In genomic region chr17:59387351-59388069, GRCh38 we compare ENCODE assay signal across 10 cellular contexts. TPM values are rescaled to one million over a fixed set of nuclear protein-coding genes. Genes with fewer than 3 reads are reported as not detected.
DNase-seq lines count a peak whose midpoint lies in the region; ATAC-seq and TF ChIP-seq lines count a peak whose summit lies in the region.
"Had no signal": no experiment of that assay in that cellular context is flagged by ENCODE, and none has a peak within 500 bp of the region (broad histone marks: within the 10 kb centered on the region; RNA-seq: fewer than 3 reads in every experiment).

No MANE protein-coding gene starts in this region.

- no peaks in the 10 kb centered on the region for H3K9me3 ChIP-seq in muscle layer of colon (ENCODE audit: low read length)

- peaks cover 2% of the 10 kb centered on the region for H3K9me3 Mint-ChIP-seq in chondrocyte (ENCODE audit: low read depth)
- H3K9me3 Mint-ChIP-seq: activated T-cell treated with anti-CD3 and anti-CD28 coated beads, Interleukin-2, amount 50 U/mL, for 72 hours; neural crest cell had no signal

- H3K27ac ChIP-seq in muscle layer of colon (ENCODE audit: low read depth, low read length), result peak overlapping the region; percentile 66
- H3K27ac ChIP-seq in temporal lobe (ENCODE audit: low read depth, low read length), result peak overlapping the region; percentile 78
- H3K27ac ChIP-seq in brain microvascular endothelial cell, result no peak overlapping the region

- no peaks in the 10 kb centered on the region for H3K27me3 Mint-ChIP-seq in chondrocyte (ENCODE audit: low read depth)

- H3K4me3 Mint-ChIP-seq in chondrocyte (ENCODE audit: unreplicated experiment), result no peak overlapping the region
- H3K4me3 Mint-ChIP-seq: activated T-cell treated with anti-CD3 and anti-CD28 coated beads, Interleukin-2, amount 50 U/mL, for 72 hours; neural crest cell had no signal

- ATAC-seq in left colon, result no peak
- ATAC-seq: activated T-cell treated with anti-CD3 and anti-CD28 coated beads, Interleukin-2, amount 50 U/mL, for 72 hours had no signal

- DNase-seq in NCI-H524 treated with DMSO at 0.1 percent for 48 hours (lab: John Stamatoyannopoulos, UW) (peak; percentile 65), chondrocyte (ENCODE audit: low spot score) (no peak), brain microvascular endothelial cell (no peak), left colon (no peak), ureter (ENCODE audit: low spot score) (no peak)
- DNase-seq: activated CD4-positive, alpha-beta T cell treated with anti-CD3 and anti-CD28 coated beads for 1 hour; activated T-cell treated with anti-CD3 and anti-CD28 coated beads, Interleukin-2, amount 50 U/mL, for 72 hours had no signal

- H3K36me3 ChIP-seq in muscle layer of colon (ENCODE audit: insufficient read depth, low read length), result peaks cover 23% of the 10 kb centered on the region
- H3K36me3 ChIP-seq in brain microvascular endothelial cell (replicated peaks), result no peaks in the 10 kb centered on the region

- H3K27me3 ChIP-seq in muscle layer of colon (ENCODE audit: control insufficient read depth in 1 of 2, insufficient read depth in 2 of 2, low read length in 2 of 2) (no peaks in the 10 kb centered on the region), brain microvascular endothelial cell (replicated peaks) (no peaks in the 10 kb centered on the region)

- H3K4me1 Mint-ChIP-seq in chondrocyte (ENCODE audit: low read depth), result peaks cover 44% of the 10 kb centered on the region
- H3K4me1 Mint-ChIP-seq: neural crest cell had no signal

- H3K4me1 ChIP-seq in muscle layer of colon (ENCODE audit: insufficient read depth, low read length), result peaks cover 23% of the 10 kb centered on the region

- H3K27ac Mint-ChIP-seq in chondrocyte (ENCODE audit: unreplicated experiment), result peak overlapping the region; percentile 43
- H3K27ac Mint-ChIP-seq: activated T-cell treated with anti-CD3 and anti-CD28 coated beads, Interleukin-2, amount 50 U/mL, for 72 hours had no signal

- H3K4me3 ChIP-seq in muscle layer of colon (ENCODE audit: low read depth in 1 of 2, low read length in 2 of 2) (no peak overlapping the region), brain microvascular endothelial cell (ENCODE audit: low read depth, low read length) (no peak overlapping the region)

- peak; percentile 15 for TF ChIP-seq CTCF in chondrocyte (IDR thresholded peaks at IDR 0.05)
- no peak for TF ChIP-seq CTCF in brain microvascular endothelial cell (IDR thresholded peaks at IDR 0.05; ENCODE audit: low read depth, low read length, missing control alignments)

- in situ Hi-C loops in brain microvascular endothelial cell (cut with HindIII; ENCODE audit: low pct_ligation_motif_present, low sequenced_read_pairs), result no loop called here

- intact Hi-C loops in left colon (cut with DNase I, micrococcal nuclease), result no loop called here

- H3K36me3 Mint-ChIP-seq in chondrocyte (ENCODE audit: low read depth), result peaks cover 26% of the 10 kb centered on the region

- H3K9ac ChIP-seq in muscle layer of colon (ENCODE audit: low read length), result no peak overlapping the region

RNA-seq across cellular contexts. Expression of gene YPEL2, which starts 56.1 kb away (rescaled TPM):
- total RNA-seq in chondrocyte (41.9 to 52.2 TPM (median 52.1 TPM) in 3 replicates), temporal lobe (7.4 TPM), left colon (10 to 100 TPM; 25.8 to 27.2 TPM), ureter (29.4 TPM)
